In the genomic region with DNA sequence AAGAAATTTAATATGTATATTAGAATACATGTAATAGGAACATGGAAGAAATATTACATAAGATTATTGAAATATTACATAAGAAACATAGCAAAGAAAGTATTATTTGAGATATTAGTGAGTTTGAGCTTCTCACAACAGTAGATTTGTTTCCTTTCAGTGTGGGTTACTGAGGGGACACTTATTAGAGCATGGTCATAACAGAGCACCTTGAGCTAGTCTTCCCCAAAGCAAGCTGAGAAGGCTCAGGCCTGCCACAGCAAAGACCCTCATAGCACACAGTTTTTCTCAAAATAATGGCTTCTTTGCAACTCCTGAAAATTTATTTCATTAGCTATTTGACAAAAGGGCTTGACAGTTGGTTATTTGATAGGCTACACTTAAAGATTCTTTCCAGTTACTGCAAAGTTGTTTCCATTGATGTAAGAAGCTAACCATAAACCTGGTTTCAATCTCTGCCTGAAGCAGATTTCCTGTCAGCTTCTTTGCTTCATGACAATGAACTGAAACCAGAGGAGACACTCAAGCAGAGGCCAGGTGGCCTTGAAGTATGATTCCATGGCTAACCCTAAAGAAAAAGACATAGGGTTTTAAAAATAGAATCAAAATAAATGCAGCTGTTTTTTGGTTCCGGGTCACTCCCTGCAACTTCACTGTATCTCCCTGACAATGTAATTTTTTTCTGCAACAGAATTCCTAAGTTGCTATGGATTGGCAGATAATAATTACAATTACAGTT, we compare ENCODE assay signal across 10 cellular contexts.
DNase-seq lines count a peak whose midpoint lies in the region; ATAC-seq, FAIRE-seq and TF ChIP-seq lines count a peak whose summit lies in the region.
"Had no signal": no experiment of that assay in that cellular context is flagged by ENCODE, and none has a peak within 500 bp of the region (broad histone marks: within the 10 kb centered on the region; RNA-seq: fewer than 3 reads in every experiment).

No MANE protein-coding gene starts in this region.

- no peak for FAIRE-seq in kidney (lab: Jason Lieb, UNC)

- H3K4me3 Mint-ChIP-seq in activated T-helper 1 cell treated with anti-CD3 and anti-CD28 coated beads, Interleukin-12 subunit alpha, Interleukin-12 subunit beta, Interleukin-2, Interleukin-4 antibody, amounts not matched to agents 30 ng/mL and 10 ng/mL and 1 ng/mL, durations not matched to agents 14 hours and 24 hours and 36 hours, result peak overlapping the region; percentile 25

- no peak overlapping the region for H3K27ac ChIP-seq in kidney (ENCODE audit: low read depth in 2 of 2, low read length in 2 of 2)
- H3K27ac ChIP-seq: heart right ventricle had no signal

- no peak for TF ChIP-seq CTCF in kidney (IDR thresholded peaks at IDR 0.05; ENCODE audit: borderline replicate concordance, extremely low read depth, insufficient read depth)

- intact Hi-C loops in activated T-helper 1 cell treated with anti-CD3 and anti-CD28 coated beads, Interleukin-12 subunit alpha, Interleukin-12 subunit beta, Interleukin-2, Interleukin-4 antibody, amounts not matched to agents 30 ng/mL and 10 ng/mL and 1 ng/mL, durations not matched to agents 14 hours and 24 hours and 36 hours (cut with micrococcal nuclease), result loop anchor here (1.0 to 10.0 kb wide), 4 partner anchors 24 to 309 kb away; a partner anchor contains a TSS
- intact Hi-C loops in kidney (cut with DNase I), result no loop called here

- no peaks in the 10 kb centered on the region for H3K27me3 Mint-ChIP-seq in activated T-helper 1 cell treated with anti-CD3 and anti-CD28 coated beads, Interleukin-12 subunit alpha, Interleukin-12 subunit beta, Interleukin-2, Interleukin-4 antibody, amounts not matched to agents 30 ng/mL and 10 ng/mL and 1 ng/mL, durations not matched to agents 14 hours and 24 hours and 36 hours (ENCODE audit: insufficient read depth)

- ATAC-seq in GM18508 (IDR thresholded peaks at IDR 0.05; ENCODE audit: insufficient read depth, unreplicated experiment), result peak; percentile 71
- peak; percentile 84 for ATAC-seq in GM19455 (IDR thresholded peaks at IDR 0.05; ENCODE audit: unreplicated experiment)
- peak; percentile 92 for ATAC-seq in HG03064 (IDR thresholded peaks at IDR 0.05; ENCODE audit: low read depth, unreplicated experiment)
- ATAC-seq: heart right ventricle had no signal

- H3K4me1 ChIP-seq in kidney (ENCODE audit: control insufficient read depth in 1 of 2, insufficient read depth in 1 of 2, low read depth in 1 of 2, low read length in 2 of 2), result no peaks in the 10 kb centered on the region
- H3K4me1 ChIP-seq: heart right ventricle had no signal

- peaks cover 57% of the 10 kb centered on the region for H3K4me1 Mint-ChIP-seq in activated T-helper 1 cell treated with anti-CD3 and anti-CD28 coated beads, Interleukin-12 subunit alpha, Interleukin-12 subunit beta, Interleukin-2, Interleukin-4 antibody, amounts not matched to agents 30 ng/mL and 10 ng/mL and 1 ng/mL, durations not matched to agents 14 hours and 24 hours and 36 hours (ENCODE audit: low read depth)

- CTCF ChIA-PET in HEK293T (lab: Yijun Ruan, JAX), result no interaction called here

- H3K36me3 Mint-ChIP-seq in activated T-helper 1 cell treated with anti-CD3 and anti-CD28 coated beads, Interleukin-12 subunit alpha, Interleukin-12 subunit beta, Interleukin-2, Interleukin-4 antibody, amounts not matched to agents 30 ng/mL and 10 ng/mL and 1 ng/mL, durations not matched to agents 14 hours and 24 hours and 36 hours (ENCODE audit: low read depth), result peaks cover 64% of the 10 kb centered on the region

- H3K36me3 ChIP-seq in kidney (ENCODE audit: control insufficient read depth in 1 of 2, insufficient read depth in 2 of 2, low read length in 2 of 2), result peaks cover 16 to 44% of the 10 kb centered on the region in 2 donors

- H3K4me3 ChIP-seq in kidney (ENCODE audit: low read length in 2 of 2), result no peak overlapping the region
- H3K4me3 ChIP-seq: heart right ventricle had no signal

- H3K9me3 ChIP-seq in kidney (ENCODE audit: control insufficient read depth in 1 of 2, low read length in 2 of 2), result no peaks in the 10 kb centered on the region
- H3K9me3 ChIP-seq: heart right ventricle had no signal

- H3K9me3 Mint-ChIP-seq in activated T-helper 1 cell treated with anti-CD3 and anti-CD28 coated beads, Interleukin-12 subunit alpha, Interleukin-12 subunit beta, Interleukin-2, Interleukin-4 antibody, amounts not matched to agents 30 ng/mL and 10 ng/mL and 1 ng/mL, durations not matched to agents 14 hours and 24 hours and 36 hours, result no peaks in the 10 kb centered on the region

- no peak for DNase-seq in activated T-helper 1 cell treated with anti-CD3 and anti-CD28 coated beads, Interleukin-12 subunit alpha, Interleukin-12 subunit beta, Interleukin-2, Interleukin-4 antibody, amounts not matched to agents 30 ng/mL and 10 ng/mL and 1 ng/mL, durations not matched to agents 14 hours and 24 hours and 36 hours (ENCODE audit: low spot score)
- DNase-seq in kidney (no peak), HEK293T (ENCODE audit: extremely low spot score) (no peak), NCI-H1930 (lab: John Stamatoyannopoulos, UW) (no peak)
- DNase-seq in stimulated activated CD4-positive, alpha-beta T cell treated with anti-CD3 and anti-CD28 coated beads, Interleukin-2, amount 100 ng/mL, for 24 hours, result no peak
- DNase-seq: EL, heart right ventricle had no signal

- POLR2A ChIA-PET in HEK293T (lab: Yijun Ruan, JAX), result no interaction called here

- peak overlapping the region; percentile 27 for H3K27ac Mint-ChIP-seq in activated T-helper 1 cell treated with anti-CD3 and anti-CD28 coated beads, Interleukin-12 subunit alpha, Interleukin-12 subunit beta, Interleukin-2, Interleukin-4 antibody, amounts not matched to agents 30 ng/mL and 10 ng/mL and 1 ng/mL, durations not matched to agents 14 hours and 24 hours and 36 hours

- H3K9ac ChIP-seq in kidney (ENCODE audit: low read length in 2 of 2), result no peak overlapping the region

TF ChIP-seq in HEK293T, 16 proteins besides CTCF, POLR2A, EP300 and RAD21:
- TF ChIP-seq NFRKB (IDR thresholded peaks at IDR 0.05) (no peak), TARDBP (IDR thresholded peaks at IDR 0.05) (no peak), BHLHE40 (IDR thresholded peaks at IDR 0.05; ENCODE audit: borderline replicate concordance) (no peak)
